Comparison of ENCODE assay signal across 3 cellular contexts in the genomic region with DNA sequence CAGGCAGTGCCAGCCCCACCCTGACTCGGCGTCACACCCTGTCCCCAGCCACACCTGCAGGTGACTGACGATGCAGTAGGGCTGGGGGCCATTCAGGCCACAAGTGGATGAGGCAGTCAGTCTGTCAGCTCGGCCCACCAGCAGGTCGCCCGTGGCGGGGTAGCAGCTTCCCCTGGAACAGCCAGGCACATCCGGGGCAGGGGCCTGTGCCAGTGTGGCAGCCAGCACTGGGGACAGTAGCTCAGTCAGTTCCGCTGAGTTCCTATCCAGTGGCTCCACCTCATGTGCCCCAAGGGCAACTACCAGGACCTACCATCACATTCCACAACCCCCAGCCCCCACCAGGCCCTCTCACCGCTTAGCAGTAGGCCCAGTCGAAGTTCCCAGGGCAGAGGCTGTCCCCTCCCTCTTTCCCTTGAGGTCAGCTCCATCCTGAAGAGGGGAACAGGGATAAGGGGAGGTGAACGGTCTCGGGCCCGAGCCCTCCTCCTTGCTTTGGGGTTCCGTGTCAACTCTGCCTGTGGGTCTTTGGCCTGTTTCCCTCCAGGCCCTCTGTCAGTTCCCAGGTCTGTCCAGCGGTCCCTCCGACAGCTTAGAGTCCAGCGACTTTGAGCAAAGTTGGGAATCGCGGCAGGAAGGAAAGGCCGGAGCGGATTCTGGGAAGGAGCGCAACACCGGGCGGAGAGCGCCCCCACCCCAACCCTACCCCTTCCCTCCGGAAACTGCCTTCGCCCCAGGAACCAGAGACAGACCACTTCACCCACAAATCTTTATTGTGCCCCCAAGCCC.
TF ChIP-seq lines count a peak whose summit lies in the region.

A gene (minus strand): TSS at position 614 of the 789 bp plus-strand sequence. CDS start 183 bp downstream, at position 431.

TF ChIP-seq in PFSK-1, 5 proteins besides CTCF, POLR2A, EP300 and RAD21 (continued from another document):
- TF ChIP-seq POLR2AphosphoS5 (IDR thresholded peaks at IDR 0.05; ENCODE audit: low read depth, low read length) (0 out of 2 replicates have a peak, but pooled peaks have one; percentile 51), TAF1 (IDR thresholded peaks at IDR 0.05; ENCODE audit: borderline replicate concordance, insufficient read depth, low read length) (no peak)
- TF ChIP-seq, protein P1, sequence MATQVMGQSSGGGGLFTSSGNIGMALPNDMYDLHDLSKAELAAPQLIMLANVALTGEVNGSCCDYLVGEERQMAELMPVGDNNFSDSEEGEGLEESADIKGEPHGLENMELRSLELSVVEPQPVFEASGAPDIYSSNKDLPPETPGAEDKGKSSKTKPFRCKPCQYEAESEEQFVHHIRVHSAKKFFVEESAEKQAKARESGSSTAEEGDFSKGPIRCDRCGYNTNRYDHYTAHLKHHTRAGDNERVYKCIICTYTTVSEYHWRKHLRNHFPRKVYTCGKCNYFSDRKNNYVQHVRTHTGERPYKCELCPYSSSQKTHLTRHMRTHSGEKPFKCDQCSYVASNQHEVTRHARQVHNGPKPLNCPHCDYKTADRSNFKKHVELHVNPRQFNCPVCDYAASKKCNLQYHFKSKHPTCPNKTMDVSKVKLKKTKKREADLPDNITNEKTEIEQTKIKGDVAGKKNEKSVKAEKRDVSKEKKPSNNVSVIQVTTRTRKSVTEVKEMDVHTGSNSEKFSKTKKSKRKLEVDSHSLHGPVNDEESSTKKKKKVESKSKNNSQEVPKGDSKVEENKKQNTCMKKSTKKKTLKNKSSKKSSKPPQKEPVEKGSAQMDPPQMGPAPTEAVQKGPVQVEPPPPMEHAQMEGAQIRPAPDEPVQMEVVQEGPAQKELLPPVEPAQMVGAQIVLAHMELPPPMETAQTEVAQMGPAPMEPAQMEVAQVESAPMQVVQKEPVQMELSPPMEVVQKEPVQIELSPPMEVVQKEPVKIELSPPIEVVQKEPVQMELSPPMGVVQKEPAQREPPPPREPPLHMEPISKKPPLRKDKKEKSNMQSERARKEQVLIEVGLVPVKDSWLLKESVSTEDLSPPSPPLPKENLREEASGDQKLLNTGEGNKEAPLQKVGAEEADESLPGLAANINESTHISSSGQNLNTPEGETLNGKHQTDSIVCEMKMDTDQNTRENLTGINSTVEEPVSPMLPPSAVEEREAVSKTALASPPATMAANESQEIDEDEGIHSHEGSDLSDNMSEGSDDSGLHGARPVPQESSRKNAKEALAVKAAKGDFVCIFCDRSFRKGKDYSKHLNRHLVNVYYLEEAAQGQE (IDR thresholded peaks at IDR 0.05; ENCODE audit: insufficient read depth in 1 of 2, low read depth in 2 of 2, low read length in 2 of 2): no peak
TF ChIP-seq in PFSK-1: peak in this region for 2.

TF ChIP-seq in H1, 55 proteins besides CTCF, POLR2A, EP300 and RAD21 (continued from another document):
- TF ChIP-seq EGR1 (IDR thresholded peaks at IDR 0.05; ENCODE audit: borderline replicate concordance, low read depth, low read length): 0 out of 2 replicates have a peak, but pooled peaks have one; percentile 49
- TF ChIP-seq TAF1 (IDR thresholded peaks at IDR 0.05; ENCODE audit: low read depth, low read length): 0 out of 2 replicates have a peak, but pooled peaks have one; percentile 46
- TF ChIP-seq SIN3A (conservative IDR thresholded peaks at IDR 0.05 in 1 of 2, IDR thresholded peaks at IDR 0.05 in 1 of 2; ENCODE audit: low read depth in 1 of 2, low read length in 2 of 2): 0 out of 4 replicates have a peak, but pooled peaks have one; percentile 34 to 47
- peak; percentile 89 for TF ChIP-seq SP1 (IDR thresholded peaks at IDR 0.05; ENCODE audit: low read depth, low read length)
- peak; percentile 29; the same call in 1 of the 2 replicates for TF ChIP-seq TEAD4 (IDR thresholded peaks at IDR 0.05; ENCODE audit: low read depth, low read length)

TF ChIP-seq in liver, 16 proteins besides CTCF, POLR2A, EP300 and RAD21 (continued from another document):
- TF ChIP-seq GABPA (IDR thresholded peaks at IDR 0.05 in 1 of 2, conservative IDR thresholded peaks at IDR 0.05 in 1 of 2): peak in 1 of 2 donors; percentile 39
- no peak for TF ChIP-seq HNF4G (IDR thresholded peaks at IDR 0.05)
- TF ChIP-seq SP1 (IDR thresholded peaks at IDR 0.05): peak; percentile 10
- TF ChIP-seq, protein P1 (IDR thresholded peaks at IDR 0.05): peak; percentile 30
- TF ChIP-seq, protein P2, sequence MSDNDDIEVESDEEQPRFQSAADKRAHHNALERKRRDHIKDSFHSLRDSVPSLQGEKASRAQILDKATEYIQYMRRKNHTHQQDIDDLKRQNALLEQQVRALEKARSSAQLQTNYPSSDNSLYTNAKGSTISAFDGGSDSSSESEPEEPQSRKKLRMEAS (IDR thresholded peaks at IDR 0.05): no peak
